Comparison of ENCODE assay signal across 9 cellular contexts in genomic region chrX:134237363-134237702, GRCh38. TPM values are rescaled to one million over a fixed set of nuclear protein-coding genes. Genes with fewer than 3 reads are reported as not detected.
DNase-seq lines count a peak whose midpoint lies in the region; ATAC-seq, FAIRE-seq and TF ChIP-seq lines count a peak whose summit lies in the region.
"Had no signal": no experiment of that assay in that cellular context is flagged by ENCODE, and none has a peak within 500 bp of the region (broad histone marks: within the 10 kb centered on the region; RNA-seq: fewer than 3 reads in every experiment).

No MANE protein-coding gene starts in this region.

- H2AK5ac ChIP-seq in mesenchymal stem cell (ENCODE audit: low read length, severe bottlenecking), result no peak overlapping the region

- TF ChIP-seq EP300 in transverse colon (IDR thresholded peaks at IDR 0.05; ENCODE audit: low read depth), result no peak

- no peak overlapping the region for H2BK15ac ChIP-seq in mesenchymal stem cell (ENCODE audit: low read depth, poor library complexity, severe bottlenecking)

- WGBS in mesenchymal stem cell, result 3% methylated on average over 13 of the region's 23 CpGs
- WGBS in transverse colon (ENCODE audit: low coverage in 1 of 2), 2 donors, result 38% methylated on average over 23 of the region's 23 CpGs; no CpG with 5 or more reads in 1 of the 2 donors

- intact Hi-C loops in transverse colon (cut with DNase I; ENCODE audit: low total_unique reads), result no loop called here

- no peak overlapping the region for H4K91ac ChIP-seq in mesenchymal stem cell (ENCODE audit: low read length)

- ATAC-seq in HG03196 (IDR thresholded peaks at IDR 0.05; ENCODE audit: unreplicated experiment), result no peak

- H3K9me3 ChIP-seq in mesenchymal stem cell (ENCODE audit: control insufficient read depth, low read length) (no peaks in the 10 kb centered on the region), transverse colon (no peaks in the 10 kb centered on the region)

- H3K36me3 ChIP-seq in mesenchymal stem cell (ENCODE audit: control insufficient read depth in 1 of 2, insufficient read depth in 2 of 2, low read depth in 1 of 2, low read length in 2 of 2) (no peaks in the 10 kb centered on the region), transverse colon (no peaks in the 10 kb centered on the region)

- H2BK12ac ChIP-seq in mesenchymal stem cell (ENCODE audit: low read length in 2 of 2), result no peak overlapping the region

- in situ Hi-C loops in transverse colon (cut with MboI; ENCODE audit: low pct_ligation_motif_present in 1 of 4, low pct_unique_long_range_greater_than_20kb in 1 of 4, low sequenced_read_pairs in 3 of 4), result no loop called here

- no peak overlapping the region for H3K27ac ChIP-seq in mesenchymal stem cell (ENCODE audit: low read length, poor library complexity, severe bottlenecking)
- no peak overlapping the region for H3K27ac ChIP-seq in transverse colon

- H2BK5ac ChIP-seq in mesenchymal stem cell (ENCODE audit: low read depth, low read length, poor library complexity, severe bottlenecking), result no peak overlapping the region

- no peak overlapping the region for H3K18ac ChIP-seq in mesenchymal stem cell (ENCODE audit: low read depth in 1 of 2, low read length in 2 of 2)

- no peak for TF ChIP-seq POLR2A in transverse colon (IDR thresholded peaks at IDR 0.05)

- CTCF ChIA-PET in activated naive CD4-positive, alpha-beta T cell treated with anti-CD3 and anti-CD28 coated beads, Interleukin-2, amount 10 ng/mL, durations not matched to agents 7 days and 5 days (lab: Charles Lee), result no interaction called here

- no peak overlapping the region for H3K14ac ChIP-seq in mesenchymal stem cell (ENCODE audit: low read length in 2 of 2)

- DNase-seq in activated naive CD4-positive, alpha-beta T cell treated with anti-CD3 and anti-CD28 coated beads, Interleukin-2, amount 10 ng/mL, durations not matched to agents 7 days and 5 days, result no peak
- DNase-seq in activated naive CD4-positive, alpha-beta T cell treated with Interleukin-2 at 50 U/mL for 16 hours, result no peak
- DNase-seq in cortex of kidney (lab: John Stamatoyannopoulos, UW) (peak; percentile 2), mesenchymal stem cell (peak; percentile 1), transverse colon (no peak), D721Med (ENCODE audit: insufficient read length, low spot score) (no peak)
- DNase-seq in activated CD8-positive, alpha-beta memory T cell treated with anti-CD3 and anti-CD28 coated beads, Interleukin-2, amount 50 U/mL, for 48 hours, result no peak

- FAIRE-seq in D721Med (lab: Jason Lieb, UNC), result no peak
- FAIRE-seq: GM19239 had no signal

- H3K4me1 ChIP-seq in mesenchymal stem cell (ENCODE audit: control insufficient read depth, insufficient read depth, low read depth, low read length), result peaks cover 4% of the 10 kb centered on the region
- H3K4me1 ChIP-seq in transverse colon, result peaks cover 0 to 4% (median 0%) of the 10 kb centered on the region in 4 donors

- H3K4me1 Mint-ChIP-seq in activated naive CD4-positive, alpha-beta T cell treated with anti-CD3 and anti-CD28 coated beads, Interleukin-2, amount 10 ng/mL, durations not matched to agents 7 days and 5 days, result peaks cover 14% of the 10 kb centered on the region

- H3K27ac Mint-ChIP-seq in activated naive CD4-positive, alpha-beta T cell treated with anti-CD3 and anti-CD28 coated beads, Interleukin-2, amount 10 ng/mL, durations not matched to agents 7 days and 5 days, result no peak overlapping the region

- no peaks in the 10 kb centered on the region for H3K9me3 Mint-ChIP-seq in activated naive CD4-positive, alpha-beta T cell treated with anti-CD3 and anti-CD28 coated beads, Interleukin-2, amount 10 ng/mL, durations not matched to agents 7 days and 5 days

- peak overlapping the region; percentile 23 for H3K4me3 Mint-ChIP-seq in activated naive CD4-positive, alpha-beta T cell treated with anti-CD3 and anti-CD28 coated beads, Interleukin-2, amount 10 ng/mL, durations not matched to agents 7 days and 5 days

- H3K79me1 ChIP-seq in mesenchymal stem cell (replicated peaks; ENCODE audit: low read length, poor library complexity, severe bottlenecking), result no peaks in the 10 kb centered on the region

- peak overlapping the region; percentile 89 for H2AFZ ChIP-seq in mesenchymal stem cell (ENCODE audit: low read depth, low read length)

- H4K8ac ChIP-seq in mesenchymal stem cell (ENCODE audit: low read length), result no peak overlapping the region

- H3K27me3 Mint-ChIP-seq in activated naive CD4-positive, alpha-beta T cell treated with anti-CD3 and anti-CD28 coated beads, Interleukin-2, amount 10 ng/mL, durations not matched to agents 7 days and 5 days, result peaks cover 22% of the 10 kb centered on the region

- H3K4me2 ChIP-seq in mesenchymal stem cell (ENCODE audit: low read length, poor library complexity, severe bottlenecking), result peak overlapping the region; percentile 71

- H3K4me3 ChIP-seq in mesenchymal stem cell (ENCODE audit: insufficient read depth in 1 of 2, low read depth in 1 of 2, low read length in 2 of 2) (peak overlapping the region; percentile 65 to 67), transverse colon (peak overlapping the region; percentile 27 to 51 (median 36))

- peaks cover 0 to 11% of the 10 kb centered on the region in 2 experiments for H3K27me3 ChIP-seq in mesenchymal stem cell (ENCODE audit: control insufficient read depth in 1 of 2, insufficient read depth in 1 of 2, low read length in 2 of 2)
- H3K27me3 ChIP-seq in transverse colon, result peaks cover 9% of the 10 kb centered on the region

- peak overlapping the region; percentile 57 for H3K9ac ChIP-seq in mesenchymal stem cell (ENCODE audit: low read length)

- H3K4ac ChIP-seq in mesenchymal stem cell (ENCODE audit: low read depth in 1 of 2, low read length in 2 of 2), result no peak overlapping the region

- H2BK120ac ChIP-seq in mesenchymal stem cell (ENCODE audit: low read depth, low read length), result no peak overlapping the region

- TF ChIP-seq CTCF in transverse colon (IDR thresholded peaks at IDR 0.05), result no peak
- TF ChIP-seq CTCF in D721Med (IDR thresholded peaks at IDR 0.05; ENCODE audit: insufficient read depth, missing control alignments), result no peak

- H3K23ac ChIP-seq in mesenchymal stem cell (ENCODE audit: low read length in 2 of 2), result no peak overlapping the region

- no peaks in the 10 kb centered on the region for H3K36me3 Mint-ChIP-seq in activated naive CD4-positive, alpha-beta T cell treated with anti-CD3 and anti-CD28 coated beads, Interleukin-2, amount 10 ng/mL, durations not matched to agents 7 days and 5 days

RNA-seq across cellular contexts. Expression of gene CCDC160, which starts 0.4 kb away (rescaled TPM):
- polyA plus RNA-seq in mesenchymal stem cell (2013, experiment 1 of 2), result 0.26 TPM
- 0.25 TPM for polyA plus RNA-seq in mesenchymal stem cell (2013, experiment 2 of 2)
- under 1 TPM in 1 of 4 donors, not detected in 3; 0.64 TPM for total RNA-seq in transverse colon

Comparison
In these comparisons a context has a peak if more than half of its experiments do, and no peak if none do; other contexts are left out.
1. DNase-seq: peak in cortex of kidney (single experiment) and mesenchymal stem cell (single experiment); none in activated naive CD4-positive, alpha-beta T cell treated with anti-CD3 and anti-CD28 coated beads, Interleukin-2, amount 10 ng/mL, durations not matched to agents 7 days and 5 days (single experiment), activated naive CD4-positive, alpha-beta T cell treated with Interleukin-2 at 50 U/mL for 16 hours (single experiment), transverse colon (single experiment), D721Med (single experiment) and activated CD8-positive, alpha-beta memory T cell treated with anti-CD3 and anti-CD28 coated beads, Interleukin-2, amount 50 U/mL, for 48 hours (single experiment).